1 cellular context compared by ENCODE assay signal in genomic region chr20:38872036-38872435, GRCh38.
TF ChIP-seq lines count a peak whose summit lies in the region.

No MANE protein-coding gene starts in this region.

TF ChIP-seq in H1, 55 proteins besides CTCF, POLR2A, EP300 and RAD21:
- TF ChIP-seq FOSL1 (IDR thresholded peaks at IDR 0.05; ENCODE audit: insufficient read depth, low read depth, low read length) (no peak), RBBP5 (IDR thresholded peaks at IDR 0.05; ENCODE audit: borderline replicate concordance, low read depth, low read length) (no peak), CTBP2 (IDR thresholded peaks at IDR 0.05; ENCODE audit: borderline replicate concordance, insufficient read depth, insufficient read length, low read length) (no peak), CBX5 (IDR thresholded peaks at IDR 0.05; ENCODE audit: low read depth, low read length) (no peak)
